Comparison of ENCODE assay signal across 27 cellular contexts in the genomic region with DNA sequence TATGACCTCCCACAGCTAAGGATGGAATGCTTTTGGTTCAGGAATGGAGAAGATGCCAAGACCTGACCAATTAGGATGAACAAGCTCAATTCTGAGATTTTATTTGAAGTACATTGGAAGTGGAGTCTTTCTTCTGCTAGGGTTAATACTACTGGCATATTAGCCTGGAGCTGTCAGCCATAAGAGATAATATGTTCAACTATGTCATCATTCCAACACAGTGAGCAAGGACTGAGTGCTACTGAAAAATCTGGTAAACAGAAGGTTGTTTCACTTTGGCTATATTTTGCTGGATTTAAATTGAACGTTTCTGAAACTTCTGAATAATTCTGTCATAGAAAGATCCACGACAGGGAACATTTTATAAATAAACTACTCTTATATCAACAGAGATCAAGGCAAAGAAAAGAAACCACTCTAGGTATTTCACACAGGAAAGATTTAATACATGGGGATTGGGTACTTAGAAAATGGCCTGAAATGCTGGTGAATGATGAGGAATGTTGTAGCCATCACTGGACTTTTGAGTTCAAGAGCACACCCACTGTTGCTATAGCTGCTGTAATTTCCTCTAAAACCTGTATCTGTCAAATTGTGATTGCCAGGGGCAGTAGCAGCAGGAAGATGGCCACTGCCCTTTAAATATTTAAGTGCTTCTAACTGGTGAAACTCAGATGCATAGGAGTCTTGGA.
DNase-seq lines count a peak whose midpoint lies in the region; ATAC-seq and TF ChIP-seq lines count a peak whose summit lies in the region.
"Had no signal": no experiment of that assay in that cellular context is flagged by ENCODE, and none has a peak within 500 bp of the region (broad histone marks: within the 10 kb centered on the region; RNA-seq: fewer than 3 reads in every experiment).

No MANE protein-coding gene starts in this region.

- ATAC-seq in RWPE2 (ENCODE audit: low read depth) (0 out of 3 replicates have a peak, but pooled peaks have one; percentile 12), HG03457 (IDR thresholded peaks at IDR 0.05; ENCODE audit: unreplicated experiment) (no peak), HG02852 (IDR thresholded peaks at IDR 0.05; ENCODE audit: unreplicated experiment) (no peak), GM18873 (IDR thresholded peaks at IDR 0.05; ENCODE audit: low FRiP score, unreplicated experiment) (no peak)
- ATAC-seq: activated T-cell treated with anti-CD3 and anti-CD28 coated beads, Interleukin-2, amount 50 U/mL, for 4 hours; HCT116 had no signal

- H3K4me1 ChIP-seq in RWPE2 (ENCODE audit: insufficient read depth, poor library complexity, severe bottlenecking) (peaks cover 6% of the 10 kb centered on the region), osteoblast (ENCODE audit: insufficient read depth, low read length) (peaks cover 24% of the 10 kb centered on the region)
- H3K4me1 ChIP-seq: BLaER1 had no signal

- peaks cover 7% of the 10 kb centered on the region; the same call in 1 of the 2 replicates for H3K36me3 ChIP-seq in RWPE2 (ENCODE audit: low read depth)
- no peaks in the 10 kb centered on the region for H3K36me3 ChIP-seq in osteoblast (ENCODE audit: insufficient read depth, low read length)
- H3K36me3 ChIP-seq: BLaER1 had no signal

- H3K4me3 ChIP-seq in RWPE2 (ENCODE audit: severe bottlenecking) (no peak overlapping the region), osteoblast (ENCODE audit: insufficient read depth, low read length) (no peak overlapping the region)
- H3K4me3 ChIP-seq: BLaER1 had no signal

- DNase-seq in ELR (ENCODE audit: low read depth): peak; percentile 23
- no peak for DNase-seq in RWPE2 (ENCODE audit: low spot score)
- DNase-seq in fibroblast of peridontal ligament (ENCODE audit: extremely low read depth): peak; percentile 55
- no peak for DNase-seq in osteoblast (ENCODE audit: insufficient read length, low spot score, missing footprints)
- DNase-seq in epidermal melanocyte (ENCODE audit: insufficient read length, low spot score): no peak
- DNase-seq: activated CD4-positive, alpha-beta T cell treated with anti-CD3 and anti-CD28 coated beads for 4 hours; activated naive CD4-positive, alpha-beta T cell; activated T-cell treated with anti-CD3 and anti-CD28 coated beads, Interleukin-2, amount 50 U/mL, for 4 hours; amniotic stem cell; central memory CD4-positive, alpha-beta T cell; kidney glomerular epithelial cell; mesendoderm; naive B cell; NCI-H1930; NCI-H2227 treated with DMSO at 0.1 percent for 48 hours; NCI-H82; occipital lobe; OCI-M1; retina; SIG-M5; T-helper 1 cell had no signal

- H3K27ac ChIP-seq in RWPE2 (ENCODE audit: poor library complexity, severe bottlenecking) (peak overlapping the region; percentile 26), osteoblast (ENCODE audit: low read depth, low read length) (peak overlapping the region; percentile 16)
- H3K27ac ChIP-seq: BLaER1, KMS-11 had no signal

- no peaks in the 10 kb centered on the region for H3K9me3 ChIP-seq in RWPE2 (ENCODE audit: severe bottlenecking)
- H3K9me3 ChIP-seq in osteoblast (ENCODE audit: low read depth, low read length): no peaks in the 10 kb centered on the region
- H3K9me3 ChIP-seq: BLaER1 had no signal

- peaks cover 7% of the 10 kb centered on the region for H3K79me2 ChIP-seq in osteoblast (ENCODE audit: insufficient read depth, low read length)

- H3K4me2 ChIP-seq in osteoblast (ENCODE audit: insufficient read depth, low read length): peak overlapping the region; percentile 3
- H3K4me2 ChIP-seq: BLaER1, KMS-11 had no signal

- TF ChIP-seq CTCF in RWPE2 (IDR thresholded peaks at IDR 0.05; ENCODE audit: poor library complexity, severe bottlenecking) (no peak), osteoblast (IDR thresholded peaks at IDR 0.05; ENCODE audit: extremely low read depth, low read depth, low read length) (no peak)

- H2AFZ ChIP-seq in osteoblast (ENCODE audit: low read length): no peak overlapping the region

- H3K27me3 ChIP-seq in RWPE2 (ENCODE audit: insufficient read depth, poor library complexity, severe bottlenecking): no peaks in the 10 kb centered on the region
- no peaks in the 10 kb centered on the region for H3K27me3 ChIP-seq in osteoblast (ENCODE audit: insufficient read depth, low read length)
- H3K27me3 ChIP-seq: BLaER1 had no signal

- H4K20me1 ChIP-seq in osteoblast (ENCODE audit: insufficient read depth, low read length): no peaks in the 10 kb centered on the region
- H4K20me1 ChIP-seq: BLaER1 had no signal

Comparison
In these comparisons a context has a peak if more than half of its experiments do, and no peak if none do; other contexts are left out.
1. DNase-seq: peak in ELR (single experiment) and fibroblast of peridontal ligament (single experiment); none in RWPE2 (single experiment), osteoblast (single experiment) and epidermal melanocyte (single experiment).